In the genomic region with DNA sequence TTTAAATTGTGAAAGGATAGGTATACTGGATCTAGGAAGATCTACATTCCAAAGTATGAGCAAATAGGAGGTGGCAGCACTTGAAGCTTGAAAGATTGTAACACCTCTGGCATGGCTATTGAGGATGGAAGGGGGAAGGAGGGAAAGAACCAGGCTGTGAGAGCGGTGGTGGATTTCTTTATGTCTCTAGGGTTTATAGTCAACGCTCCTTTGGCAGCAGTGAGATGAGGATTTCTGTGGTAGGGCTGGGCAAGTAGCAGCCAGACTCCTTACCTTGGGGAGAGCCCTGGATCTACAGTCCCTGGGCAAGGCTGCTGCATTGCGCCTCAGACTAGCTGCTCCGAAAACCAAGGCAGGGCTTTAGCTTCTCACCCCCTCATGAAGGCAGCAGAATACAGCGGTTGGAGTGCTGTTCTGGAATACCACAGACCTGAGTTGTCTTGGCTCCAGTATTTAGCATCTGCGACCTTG, we compare ENCODE assay signal across 13 cellular contexts. TPM values are rescaled to one million over a fixed set of nuclear protein-coding genes. Genes with fewer than 3 reads are reported as not detected.
DNase-seq lines count a peak whose midpoint lies in the region; TF ChIP-seq lines count a peak whose summit lies in the region.
"Had no signal": no experiment of that assay in that cellular context is flagged by ENCODE, and none has a peak within 500 bp of the region (broad histone marks: within the 10 kb centered on the region; RNA-seq: fewer than 3 reads in every experiment).

No MANE protein-coding gene starts in this region.

- H3K27ac ChIP-seq in colonic mucosa: peak overlapping the region; percentile 18
- H3K27ac ChIP-seq in liver (ENCODE audit: low read depth in 1 of 2, low read length in 2 of 2): peak overlapping the region; percentile 86 to 93
- peak overlapping the region; percentile 9 to 45 (median 25) for H3K27ac ChIP-seq in transverse colon

- in situ Hi-C loops in transverse colon (cut with MboI; ENCODE audit: low pct_ligation_motif_present in 1 of 4, low pct_unique_long_range_greater_than_20kb in 1 of 4, low sequenced_read_pairs in 3 of 4): no loop called here

- no peak overlapping the region for H3K27ac Mint-ChIP-seq in activated naive CD4-positive, alpha-beta T cell treated with anti-CD3 and anti-CD28 coated beads for 36 hours
- H3K27ac Mint-ChIP-seq: activated CD8-positive, alpha-beta T cell treated with anti-CD3 and anti-CD28 coated beads for 36 hours had no signal

- H3K9me3 Mint-ChIP-seq in activated naive CD4-positive, alpha-beta T cell treated with anti-CD3 and anti-CD28 coated beads for 36 hours: peaks cover 2% of the 10 kb centered on the region

- H3K4me3 Mint-ChIP-seq in activated naive CD4-positive, alpha-beta T cell treated with anti-CD3 and anti-CD28 coated beads for 36 hours: no peak overlapping the region
- H3K4me3 Mint-ChIP-seq: activated CD8-positive, alpha-beta T cell treated with anti-CD3 and anti-CD28 coated beads for 36 hours had no signal

- H3K9me3 ChIP-seq in colonic mucosa: no peaks in the 10 kb centered on the region
- no peaks in the 10 kb centered on the region for H3K9me3 ChIP-seq in liver (ENCODE audit: control insufficient read depth in 4 of 4, low read length in 3 of 4)
- no peaks in the 10 kb centered on the region for H3K9me3 ChIP-seq in transverse colon

- no peak for TF ChIP-seq EP300 in transverse colon (IDR thresholded peaks at IDR 0.05; ENCODE audit: low read depth)

- no peaks in the 10 kb centered on the region for H3K27me3 Mint-ChIP-seq in activated naive CD4-positive, alpha-beta T cell treated with anti-CD3 and anti-CD28 coated beads for 36 hours (ENCODE audit: low read depth)
- H3K27me3 Mint-ChIP-seq: activated CD8-positive, alpha-beta T cell treated with anti-CD3 and anti-CD28 coated beads for 36 hours; IgD-negative memory B cell had no signal

- no peak for TF ChIP-seq RAD21 in liver (IDR thresholded peaks at IDR 0.05)

- peaks cover 47% of the 10 kb centered on the region for H3K4me1 Mint-ChIP-seq in activated naive CD4-positive, alpha-beta T cell treated with anti-CD3 and anti-CD28 coated beads for 36 hours (ENCODE audit: low read depth)

- peaks cover 11% of the 10 kb centered on the region for H3K36me3 Mint-ChIP-seq in activated naive CD4-positive, alpha-beta T cell treated with anti-CD3 and anti-CD28 coated beads for 36 hours (ENCODE audit: low read depth)

- H3K4me3 ChIP-seq in colonic mucosa (no peak overlapping the region), liver (ENCODE audit: low read depth in 1 of 3, low read length in 3 of 3) (no peak overlapping the region), transverse colon (no peak overlapping the region)

- H3K9ac ChIP-seq in colonic mucosa (ENCODE audit: low read depth in 2 of 2, low read length in 2 of 2): no peak overlapping the region
- no peak overlapping the region for H3K9ac ChIP-seq in liver (ENCODE audit: low read depth in 1 of 2, low read length in 2 of 2)

- no peaks in the 10 kb centered on the region for H3K4me1 ChIP-seq in colonic mucosa
- H3K4me1 ChIP-seq in liver (ENCODE audit: control insufficient read depth in 4 of 4, insufficient read depth in 4 of 4, low read length in 3 of 4): peaks cover 12 to 57% (median 44%) of the 10 kb centered on the region in 4 donors
- peaks cover 21 to 52% (median 39%) of the 10 kb centered on the region in 4 donors for H3K4me1 ChIP-seq in transverse colon

- no peak for TF ChIP-seq CTCF in colonic mucosa (IDR thresholded peaks at IDR 0.05)
- TF ChIP-seq CTCF in liver (IDR thresholded peaks at IDR 0.05; ENCODE audit: low read depth, low read length, missing input control): no peak
- no peak for TF ChIP-seq CTCF in transverse colon (IDR thresholded peaks at IDR 0.05)

- no peak for TF ChIP-seq POLR2A in transverse colon (IDR thresholded peaks at IDR 0.05)

- WGBS in liver: 87% methylated on average over 6 of the region's 6 CpGs
- 81 to 83% methylated on average over 5 to 6 of the region's 6 CpGs for whole genome bisulfite sequencing in transverse colon (ENCODE audit: low coverage in 1 of 2), 2 donors

- H3K36me3 ChIP-seq in colonic mucosa (no peaks in the 10 kb centered on the region), liver (ENCODE audit: control insufficient read depth in 4 of 4, insufficient read depth in 3 of 4, low read depth in 1 of 4, low read length in 3 of 4) (no peaks in the 10 kb centered on the region), transverse colon (no peaks in the 10 kb centered on the region)

- DNase-seq in NCI-H82 (lab: John Stamatoyannopoulos, UW) (peak; percentile 19), NCI-H82 treated with DMSO at 0.1 percent for 48 hours (lab: John Stamatoyannopoulos, UW; ENCODE audit: unreplicated experiment) (no peak), colonic mucosa (no peak), transverse colon (no peak), COR-L47 (lab: John Stamatoyannopoulos, UW) (no peak)
- DNase-seq in stimulated activated CD4-positive, alpha-beta T cell treated with anti-CD3 and anti-CD28 coated beads, Interleukin-2, amount 100 ng/mL, for 48 hours: no peak
- no peak for DNase-seq in activated naive CD4-positive, alpha-beta T cell treated with anti-CD3 and anti-CD28 coated beads for 36 hours
- DNase-seq: 8988T; activated CD8-positive, alpha-beta T cell treated with anti-CD3 and anti-CD28 coated beads for 36 hours; NCI-H2171; substantia nigra had no signal

- CTCF ChIA-PET in activated naive CD4-positive, alpha-beta T cell treated with anti-CD3 and anti-CD28 coated beads for 36 hours (lab: Charles Lee): interaction anchor here (0.6 kb wide), 1 partner anchor 10 kb away, joined by 4 read pairs; no protein-coding TSS in a partner anchor

- intact Hi-C loops in colonic mucosa (cut with DNase I) (no loop called here), transverse colon (cut with DNase I; ENCODE audit: low total_unique reads) (no loop called here)
- intact Hi-C loops in activated naive CD4-positive, alpha-beta T cell treated with anti-CD3 and anti-CD28 coated beads for 36 hours (cut with micrococcal nuclease): no loop called here

- H3K27me3 ChIP-seq in colonic mucosa (no peaks in the 10 kb centered on the region), liver (ENCODE audit: control insufficient read depth in 4 of 4, insufficient read depth in 4 of 4, low read length in 3 of 4) (no peaks in the 10 kb centered on the region), transverse colon (no peaks in the 10 kb centered on the region)

TF ChIP-seq in liver, 16 proteins besides CTCF, POLR2A, EP300 and RAD21:
- no peak for TF ChIP-seq NR2F2 (IDR thresholded peaks at IDR 0.05)
- no peak for TF ChIP-seq FOXA1 (IDR thresholded peaks at IDR 0.05)
- no peak for TF ChIP-seq HNF4G (IDR thresholded peaks at IDR 0.05)
- TF ChIP-seq SP1 (IDR thresholded peaks at IDR 0.05): no peak
- TF ChIP-seq FOXA2 (IDR thresholded peaks at IDR 0.05): no peak
- no peak for TF ChIP-seq RXRA (IDR thresholded peaks at IDR 0.05)
- TF ChIP-seq ZBTB33 (IDR thresholded peaks at IDR 0.05): no peak
- TF ChIP-seq EGR1 (IDR thresholded peaks at IDR 0.05; ENCODE audit: low read depth in 2 of 2): no peak
- TF ChIP-seq JUND (IDR thresholded peaks at IDR 0.05): no peak
- TF ChIP-seq REST (IDR thresholded peaks at IDR 0.05): no peak
- TF ChIP-seq ATF3 (IDR thresholded peaks at IDR 0.05): no peak

RNA-seq across cellular contexts. Expression of gene MEF2A, which starts 53.2 kb away (rescaled TPM):
- total RNA-seq in colonic mucosa (10 to 100 TPM; 20.1 to 36.8 TPM), liver (10 to 100 TPM; 19.3 to 45.9 TPM), transverse colon (10 to 100 TPM; 37.4 to 62.5 (median 51.8) TPM)
- 10 to 100 TPM in 1 of 2 donors, 1 to 10 TPM in 1; 8.5 to 17.1 TPM for polyA plus RNA-seq in liver
- 10 to 100 TPM; 15.3 to 15.5 TPM for total RNA-seq in activated naive CD4-positive, alpha-beta T cell treated with anti-CD3 and anti-CD28 coated beads for 36 hours

Comparison
In these comparisons a context has a peak if more than half of its experiments do, and no peak if none do; other contexts are left out.
1. H3K27ac ChIP-seq: peak in every context shown above with its lines; median percentile 90 in liver; 25 in transverse colon; 18 in colonic mucosa.